25 cellular contexts compared by ENCODE assay signal in genomic region chr2:224716921-224717320, GRCh38. TPM values are rescaled to one million over a fixed set of nuclear protein-coding genes. Genes with fewer than 3 reads are reported as not detected.
"Had no signal": no experiment of that assay in that cellular context is flagged by ENCODE, and none has a peak within 500 bp of the region (broad histone marks: within the 10 kb centered on the region; RNA-seq: fewer than 3 reads in every experiment).

No MANE protein-coding gene starts in this region.

- H3K36me3 ChIP-seq: MG63, SJSA1 had no signal

- H3K27ac ChIP-seq: SJSA1, SK-N-MC had no signal

- H3K27me3 ChIP-seq: MG63, SJSA1 had no signal

- ATAC-seq: T-cell had no signal

- H3K4me3 ChIP-seq: MG63, SJSA1, SK-N-MC had no signal

- DNase-seq: IMR-90, Karpas-422, KG1, MG63, NCI-H1092, NCI-H1105 treated with DMSO at 0.1 percent for 48 hours, NCI-H1417 treated with DMSO at 0.1 percent for 48 hours, NCI-H146, NCI-H1694 treated with DMSO at 0.1 percent for 48 hours, NCI-H1930, NCI-H2171, NCI-H226, NCI-H446, NCI-H510A, NCI-H524 treated with DMSO at 0.1 percent for 48 hours, NCI-H69, NCI-H774, Right ventricle myocardium superior, RPMI8226, SIG-M5, T-cell had no signal

- H3K4me1 ChIP-seq: SJSA1 had no signal

- FAIRE-seq: RCC 7860 had no signal

- H3K9me3 ChIP-seq: MG63 had no signal

RNA-seq across cellular contexts. Expression of gene CCDC195, which starts 0.8 kb away (rescaled TPM):
- total RNA-seq: HT-29, IMR-90, Right ventricle myocardium superior, SJSA1, T-cell had no signal
- polyA plus RNA-seq: IMR-90 had no signal
